1 cellular context compared by ENCODE assay signal in genomic region chr9:137820161-137820855, GRCh38.
TF ChIP-seq lines count a peak whose summit lies in the region.

No MANE protein-coding gene starts in this region.

TF ChIP-seq in WTC11, 78 proteins besides CTCF, POLR2A, EP300 and RAD21 (continued from another document):
- TF ChIP-seq ZNF532 (CRISPR knock-in tag; IDR thresholded peaks at IDR 0.05; ENCODE audit: borderline replicate concordance) (no peak), ZNF263 (CRISPR knock-in tag; IDR thresholded peaks at IDR 0.05; ENCODE audit: low read depth) (no peak), NR2C2 (CRISPR knock-in tag; IDR thresholded peaks at IDR 0.05) (no peak), FOXP4 (CRISPR knock-in tag; IDR thresholded peaks at IDR 0.05) (no peak), TCF7 (CRISPR knock-in tag; IDR thresholded peaks at IDR 0.05; ENCODE audit: low read depth) (no peak), JUN (CRISPR knock-in tag; IDR thresholded peaks at IDR 0.05) (no peak)
